In the genomic region with DNA sequence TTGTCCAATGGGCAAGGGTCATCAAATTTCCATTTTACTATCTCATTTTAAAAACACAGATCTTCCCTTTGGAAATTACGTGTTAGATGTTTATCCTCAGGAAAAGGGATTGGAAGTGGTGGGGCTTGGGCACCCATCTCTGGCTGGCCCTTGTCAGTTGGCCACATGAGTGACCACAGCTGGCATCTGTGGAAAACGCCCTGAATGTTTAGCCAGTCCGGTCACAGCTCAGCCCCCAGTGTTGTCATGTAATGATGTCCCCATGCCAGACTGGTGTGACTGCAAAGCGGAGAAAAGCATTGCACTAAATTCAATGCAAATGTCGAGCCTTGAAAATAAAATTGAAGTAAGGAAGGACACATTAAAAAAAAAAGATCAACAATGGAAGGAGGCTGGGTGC, we compare ENCODE assay signal across 24 cellular contexts. TPM values are rescaled to one million over a fixed set of nuclear protein-coding genes. Genes with fewer than 3 reads are reported as not detected.
DNase-seq lines count a peak whose midpoint lies in the region; ATAC-seq, FAIRE-seq and TF ChIP-seq lines count a peak whose summit lies in the region.
"Had no signal": no experiment of that assay in that cellular context is flagged by ENCODE, and none has a peak within 500 bp of the region (broad histone marks: within the 10 kb centered on the region; RNA-seq: fewer than 3 reads in every experiment).

No MANE protein-coding gene starts in this region.

- no peak overlapping the region for H3K27ac ChIP-seq in endothelial cell of umbilical vein (ENCODE audit: insufficient read depth, low read depth, low read length)
- no peak overlapping the region for H3K27ac ChIP-seq in neural progenitor cell
- peak overlapping the region; percentile 74 for H3K27ac ChIP-seq in substantia nigra (ENCODE audit: low read depth, low read length, poor library complexity, severe bottlenecking)
- H3K27ac ChIP-seq: HL-60 had no signal

- ATAC-seq in esophagus mucosa: no peak
- ATAC-seq: GM23338 had no signal

- H3K4me1 ChIP-seq in endothelial cell of umbilical vein (ENCODE audit: control insufficient read depth, extremely low read depth, insufficient read depth, low read length): no peaks in the 10 kb centered on the region
- no peaks in the 10 kb centered on the region for H3K4me1 ChIP-seq in neural progenitor cell
- H3K4me1 ChIP-seq: Caco-2 had no signal

- dilution Hi-C loops in endothelial cell of umbilical vein (cut with MboI; ENCODE audit: extremely low pct_ligation_motif_present, low sequenced_read_pairs): no loop called here

- no peak overlapping the region for H3K4me3 Mint-ChIP-seq in activated naive CD4-positive, alpha-beta T cell treated with anti-CD3 and anti-CD28 coated beads, Interleukin-2, amount 10 ng/mL, durations not matched to agents 7 days and 5 days
- H3K4me3 Mint-ChIP-seq in neural progenitor cell: no peak overlapping the region
- H3K4me3 Mint-ChIP-seq: CD4-positive, alpha-beta T cell; GM23338 had no signal

- in situ Hi-C loops in KBM-7 (cut with MboI; ENCODE audit: low pct_unique_long_range_greater_than_20kb, low sequenced_read_pairs): no loop called here

- no TSS peak for BruUV-seq in endothelial cell of umbilical vein (replicated peaks; lab: Mats Ljungman, UMichigan)

- no peak for DNase-seq in activated naive CD4-positive, alpha-beta T cell treated with anti-CD3 and anti-CD28 coated beads, Interleukin-2, amount 10 ng/mL, durations not matched to agents 7 days and 5 days
- no peak for DNase-seq in activated naive CD4-positive, alpha-beta T cell (lab: John Stamatoyannopoulos, UW)
- DNase-seq in endothelial cell of umbilical vein (ENCODE audit: low read depth, low spot score) (no peak), neural progenitor cell (ENCODE audit: low spot score) (no peak), substantia nigra (lab: John Stamatoyannopoulos, UW) (peak in 32 of 49 donors; percentile 4 to 83 (median 44)), glomerular visceral epithelial cell (ENCODE audit: extremely low spot score) (no peak), KBM-7 (no peak)
- DNase-seq: Caco-2; CD4-positive, alpha-beta T cell; GDM1; HCEC 1CT; NCI-H1417; NCI-H187; NCI-H345; NCI-H524 treated with DMSO at 0.1 percent for 48 hours had no signal

- H2AFZ ChIP-seq in endothelial cell of umbilical vein (ENCODE audit: low read depth, low read length) (no peak overlapping the region), neural progenitor cell (replicated peaks) (no peak overlapping the region)
- H2AFZ ChIP-seq: GM23338 had no signal

- POLR2A ChIA-PET in endothelial cell of umbilical vein (lab: Charles Lee): no interaction called here

- peak overlapping the region; percentile 28 for H3K27ac Mint-ChIP-seq in activated naive CD4-positive, alpha-beta T cell treated with anti-CD3 and anti-CD28 coated beads, Interleukin-2, amount 10 ng/mL, durations not matched to agents 7 days and 5 days
- H3K27ac Mint-ChIP-seq in neural progenitor cell: peak overlapping the region; percentile 57
- H3K27ac Mint-ChIP-seq: CD4-positive, alpha-beta T cell; GM23338 had no signal

- H3F3A ChIP-seq in neural progenitor cell (ENCODE audit: low read depth): no peaks in the 10 kb centered on the region

- H3K4me3 ChIP-seq in endothelial cell of umbilical vein (replicated peaks in 1 of 3; ENCODE audit: insufficient read depth in 1 of 3, low read depth in 1 of 3, low read length in 3 of 3): no peak overlapping the region
- H3K4me3 ChIP-seq in neural progenitor cell: no peak overlapping the region
- H3K4me3 ChIP-seq: GM23338 had no signal

- TF ChIP-seq CTCF in endothelial cell of umbilical vein (IDR thresholded peaks at IDR 0.05; ENCODE audit: extremely low read depth in 1 of 2, insufficient read depth in 1 of 2, low read depth in 1 of 2, low read length in 2 of 2): no peak
- TF ChIP-seq CTCF in neural progenitor cell (IDR thresholded peaks at IDR 0.05): no peak

- H3K4me2 ChIP-seq in endothelial cell of umbilical vein (ENCODE audit: insufficient read depth, low read length) (no peak overlapping the region), neural progenitor cell (no peak overlapping the region)
- H3K4me2 ChIP-seq: GM23338 had no signal

- peak; percentile 37 for FAIRE-seq in endothelial cell of umbilical vein (lab: Jason Lieb, UNC)
- FAIRE-seq: A204.1, GM19239 had no signal

- H3K9ac ChIP-seq in endothelial cell of umbilical vein (replicated peaks; ENCODE audit: extremely low read depth, insufficient read depth, low read length) (no peak overlapping the region), neural progenitor cell (no peak overlapping the region)

- peaks cover 59% of the 10 kb centered on the region for H3K36me3 Mint-ChIP-seq in activated naive CD4-positive, alpha-beta T cell treated with anti-CD3 and anti-CD28 coated beads, Interleukin-2, amount 10 ng/mL, durations not matched to agents 7 days and 5 days
- peaks cover 53% of the 10 kb centered on the region for H3K36me3 Mint-ChIP-seq in neural progenitor cell

- peaks cover 11 to 35% of the 10 kb centered on the region in 2 experiments for H3K36me3 ChIP-seq in endothelial cell of umbilical vein (ENCODE audit: control insufficient read depth in 2 of 2, extremely low read depth in 1 of 2, insufficient read depth in 2 of 2, low read length in 2 of 2)
- H3K36me3 ChIP-seq in neural progenitor cell: peaks cover 13% of the 10 kb centered on the region

- H3K4me1 Mint-ChIP-seq in activated naive CD4-positive, alpha-beta T cell treated with anti-CD3 and anti-CD28 coated beads, Interleukin-2, amount 10 ng/mL, durations not matched to agents 7 days and 5 days: no peaks in the 10 kb centered on the region
- H3K4me1 Mint-ChIP-seq in neural progenitor cell: no peaks in the 10 kb centered on the region
- H3K4me1 Mint-ChIP-seq: GM23338 had no signal

- CTCF ChIA-PET in activated naive CD4-positive, alpha-beta T cell treated with anti-CD3 and anti-CD28 coated beads, Interleukin-2, amount 10 ng/mL, durations not matched to agents 7 days and 5 days (lab: Charles Lee): no interaction called here
- CTCF ChIA-PET in endothelial cell of umbilical vein (lab: Charles Lee): interaction anchor here (0.9 kb wide), 1 partner anchor 9 kb away, joined by 3 read pairs; no protein-coding TSS in a partner anchor

- intact Hi-C loops in endothelial cell of umbilical vein (cut with micrococcal nuclease): no loop called here

- no peaks in the 10 kb centered on the region for H4K20me1 ChIP-seq in endothelial cell of umbilical vein (replicated peaks; ENCODE audit: control insufficient read depth, extremely low read depth, insufficient read depth, low read length)
- no peaks in the 10 kb centered on the region for H4K20me1 ChIP-seq in neural progenitor cell (ENCODE audit: low read depth)

- no peaks in the 10 kb centered on the region for H3K9me3 ChIP-seq in endothelial cell of umbilical vein (replicated peaks; ENCODE audit: control insufficient read depth, insufficient read depth, low read length)
- no peaks in the 10 kb centered on the region for H3K9me3 ChIP-seq in neural progenitor cell (ENCODE audit: low read depth)
- H3K9me3 ChIP-seq: Caco-2 had no signal

- TF ChIP-seq POLR2A in endothelial cell of umbilical vein (IDR thresholded peaks at IDR 0.05; ENCODE audit: low read depth, low read length): no peak

- H3K27me3 ChIP-seq in endothelial cell of umbilical vein (ENCODE audit: control insufficient read depth in 2 of 2, insufficient read depth in 2 of 2, low read length in 2 of 2) (no peaks in the 10 kb centered on the region), neural progenitor cell (no peaks in the 10 kb centered on the region)

- no peaks in the 10 kb centered on the region for H3K9me3 Mint-ChIP-seq in activated naive CD4-positive, alpha-beta T cell treated with anti-CD3 and anti-CD28 coated beads, Interleukin-2, amount 10 ng/mL, durations not matched to agents 7 days and 5 days
- H3K9me3 Mint-ChIP-seq in neural progenitor cell: no peaks in the 10 kb centered on the region
- H3K9me3 Mint-ChIP-seq: CD4-positive, alpha-beta T cell; GM23338 had no signal

- H3K79me2 ChIP-seq in endothelial cell of umbilical vein (ENCODE audit: control insufficient read depth, insufficient read depth, low read length) (no peaks in the 10 kb centered on the region), neural progenitor cell (ENCODE audit: low read depth) (no peaks in the 10 kb centered on the region)

- no peaks in the 10 kb centered on the region for H3K27me3 Mint-ChIP-seq in activated naive CD4-positive, alpha-beta T cell treated with anti-CD3 and anti-CD28 coated beads, Interleukin-2, amount 10 ng/mL, durations not matched to agents 7 days and 5 days
- H3K27me3 Mint-ChIP-seq in neural progenitor cell (ENCODE audit: insufficient read depth, low read depth): no peaks in the 10 kb centered on the region
- H3K27me3 Mint-ChIP-seq: CD4-positive, alpha-beta T cell had no signal

- no peaks in the 10 kb centered on the region for H3K9me1 ChIP-seq in endothelial cell of umbilical vein (replicated peaks; ENCODE audit: control insufficient read depth, extremely low read depth, insufficient read depth, low read length)

TF ChIP-seq in endothelial cell of umbilical vein, 7 proteins besides CTCF, POLR2A, EP300 and RAD21 (continues in another document):
- no peak for TF ChIP-seq EZH2 (IDR thresholded peaks at IDR 0.05; ENCODE audit: borderline replicate concordance, low read depth, low read length, severe bottlenecking)

RNA-seq across cellular contexts. Expression of gene TMC6, which starts 53.0 kb away (rescaled TPM):
- total RNA-seq in endothelial cell of umbilical vein: 58.0 and 72.4 TPM in 2 replicates
- 23.2 and 26.7 TPM in 2 replicates for polyA plus RNA-seq in endothelial cell of umbilical vein
- 7.1 and 11.0 TPM in 2 replicates for polyA plus RNA-seq in endothelial cell of umbilical vein (2011; cell fraction: cytosol; rRNA removed)
- polyA plus RNA-seq in endothelial cell of umbilical vein (2011; cell fraction: nucleus; rRNA removed): 51.1 and 62.2 TPM in 2 replicates
- 13.7 and 26.4 TPM in 2 replicates for polyA plus RNA-seq in endothelial cell of umbilical vein (2012)
- polyA minus RNA-seq in endothelial cell of umbilical vein: 14.8 and 17.1 TPM in 2 replicates
- polyA minus RNA-seq in endothelial cell of umbilical vein (2011; cell fraction: cytosol; rRNA and poly(A)+ RNA removed): 36.7 TPM
- polyA minus RNA-seq in endothelial cell of umbilical vein (2011; cell fraction: nucleus; rRNA and poly(A)+ RNA removed): 17.9 and 26.0 TPM in 2 replicates
- total RNA-seq in neural progenitor cell (ENCODE audit: low replicate concordance): 6.9 and 16.8 TPM in 2 replicates
- 50.2 TPM for total RNA-seq in esophagus mucosa
- total RNA-seq: RPMI7951 had no signal

RNA-seq across cellular contexts. Expression of gene TMC8, which starts 55.0 kb away (rescaled TPM):
- total RNA-seq in endothelial cell of umbilical vein (0.99 and 1.3 TPM in 2 replicates), neural progenitor cell (ENCODE audit: low replicate concordance) (0.09 TPM in 1 of 2 replicates, not detected in the other), esophagus mucosa (2.0 TPM)
- polyA plus RNA-seq in endothelial cell of umbilical vein: 0.07 and 0.16 TPM in 2 replicates
- polyA plus RNA-seq in endothelial cell of umbilical vein (2011; cell fraction: cytosol; rRNA removed): 0.04 and 0.08 TPM in 2 replicates
- polyA plus RNA-seq in endothelial cell of umbilical vein (2011; cell fraction: nucleus; rRNA removed): 0.29 and 0.32 TPM in 2 replicates
- not detected in 2 replicates for polyA plus RNA-seq in endothelial cell of umbilical vein (2012)
- polyA minus RNA-seq in endothelial cell of umbilical vein: 0.08 TPM in 1 of 2 replicates, not detected in the other
- not detected for polyA minus RNA-seq in endothelial cell of umbilical vein (2011; cell fraction: cytosol; rRNA and poly(A)+ RNA removed)
- 0.14 TPM in 1 of 2 replicates, not detected in the other for polyA minus RNA-seq in endothelial cell of umbilical vein (2011; cell fraction: nucleus; rRNA and poly(A)+ RNA removed)
- total RNA-seq: Caco-2, Daoy, M059J, RPMI7951 had no signal
- polyA plus RNA-seq: BJ had no signal

Comparison
In these comparisons a context has a peak if more than half of its experiments do, and no peak if none do; other contexts are left out.
1. DNase-seq: peak in substantia nigra (32 of 49); none in activated naive CD4-positive, alpha-beta T cell treated with anti-CD3 and anti-CD28 coated beads, Interleukin-2, amount 10 ng/mL, durations not matched to agents 7 days and 5 days (single experiment), activated naive CD4-positive, alpha-beta T cell (0 of 4), endothelial cell of umbilical vein (single experiment), neural progenitor cell (single experiment), glomerular visceral epithelial cell (single experiment) and KBM-7 (single experiment).